Comparison of ENCODE assay signal across 13 cellular contexts in the genomic region with DNA sequence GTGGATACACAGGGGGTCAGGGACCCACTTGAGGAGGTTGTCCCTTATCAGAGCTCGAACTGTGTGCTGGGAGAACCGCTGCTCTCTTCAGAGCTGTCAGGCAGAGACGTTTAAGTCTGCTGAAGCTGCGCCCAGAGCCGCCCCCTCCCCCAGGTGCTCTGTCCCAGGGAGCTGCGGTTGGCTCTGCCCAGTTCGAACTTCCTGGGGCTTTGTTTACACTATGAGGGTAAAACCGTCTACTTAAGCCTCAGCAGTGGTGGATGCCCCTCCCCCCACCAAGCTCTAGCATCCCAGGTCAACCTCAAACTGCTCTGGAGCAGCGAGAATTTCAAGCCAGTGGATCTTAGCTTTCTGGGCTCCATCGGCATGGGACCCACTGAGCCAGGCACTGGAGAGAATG.
"Had no signal": no experiment of that assay in that cellular context is flagged by ENCODE, and none has a peak within 500 bp of the region (broad histone marks: within the 10 kb centered on the region; RNA-seq: fewer than 3 reads in every experiment).

No MANE protein-coding gene starts in this region.

- DNase-seq: activated B cell treated with CpG ODN at 0.5 μM for 24 hours; activated CD4-positive, alpha-beta T cell treated with anti-CD3 and anti-CD28 coated beads, Interleukin-2, amount 10 ng/mL, durations not matched to agents 24 days and 14 days; activated naive CD4-positive, alpha-beta T cell treated with anti-CD3 and anti-CD28 coated beads for 36 hours; activated T-cell treated with anti-CD3 and anti-CD28 coated beads for 4 hours; glutamatergic neuron; retina; stimulated activated CD4-positive, alpha-beta T cell treated with anti-CD3 and anti-CD28 coated beads, Interleukin-4, amount 100 ng/mL, for 4 hours; stimulated activated naive CD8-positive, alpha-beta T cell treated with anti-CD3 and anti-CD28 coated beads, Interleukin-15, amount 100 ng/mL, for 72 hours; testis had no signal

- H3K27me3 ChIP-seq: cardiac muscle cell, testis had no signal

- H3K4me1 ChIP-seq: testis had no signal

- H3K27ac ChIP-seq: cardiac muscle cell, testis had no signal

- H3K27me3 Mint-ChIP-seq: activated B cell treated with CpG ODN at 0.5 μM for 24 hours; activated CD4-positive, alpha-beta T cell treated with anti-CD3 and anti-CD28 coated beads, Interleukin-2, amount 10 ng/mL, durations not matched to agents 24 days and 14 days; activated T-helper 17 cell treated with anti-CD3 and anti-CD28 coated beads, Interleukin-2, amount 50 U/mL, for 72 hours; stimulated activated naive CD8-positive, alpha-beta T cell treated with anti-CD3 and anti-CD28 coated beads, Interleukin-15, amount 100 ng/mL, for 72 hours had no signal

- H3K9me3 ChIP-seq: testis had no signal

- H3K27ac Mint-ChIP-seq: activated B cell treated with CpG ODN at 0.5 μM for 24 hours; activated CD4-positive, alpha-beta T cell treated with anti-CD3 and anti-CD28 coated beads, Interleukin-2, amount 10 ng/mL, durations not matched to agents 24 days and 14 days; activated naive CD4-positive, alpha-beta T cell treated with anti-CD3 and anti-CD28 coated beads for 36 hours; activated T-helper 17 cell treated with anti-CD3 and anti-CD28 coated beads, Interleukin-2, amount 50 U/mL, for 72 hours; mesothelial cell of epicardium; stimulated activated naive CD8-positive, alpha-beta T cell treated with anti-CD3 and anti-CD28 coated beads, Interleukin-15, amount 100 ng/mL, for 72 hours had no signal

- H3K4me3 Mint-ChIP-seq: activated B cell treated with CpG ODN at 0.5 μM for 24 hours; activated CD4-positive, alpha-beta T cell treated with anti-CD3 and anti-CD28 coated beads, Interleukin-2, amount 10 ng/mL, durations not matched to agents 24 days and 14 days; activated naive CD4-positive, alpha-beta T cell treated with anti-CD3 and anti-CD28 coated beads for 36 hours; activated T-helper 17 cell treated with anti-CD3 and anti-CD28 coated beads, Interleukin-2, amount 50 U/mL, for 72 hours; mesothelial cell of epicardium; stimulated activated naive CD8-positive, alpha-beta T cell treated with anti-CD3 and anti-CD28 coated beads, Interleukin-15, amount 100 ng/mL, for 72 hours had no signal

- H3K4me3 ChIP-seq: cardiac muscle cell, testis had no signal

- H3K36me3 ChIP-seq: cardiac muscle cell had no signal

- H3K9me3 Mint-ChIP-seq: activated CD4-positive, alpha-beta T cell treated with anti-CD3 and anti-CD28 coated beads, Interleukin-2, amount 10 ng/mL, durations not matched to agents 24 days and 14 days; activated naive CD4-positive, alpha-beta T cell treated with anti-CD3 and anti-CD28 coated beads for 36 hours; activated T-helper 17 cell treated with anti-CD3 and anti-CD28 coated beads, Interleukin-2, amount 50 U/mL, for 72 hours had no signal

- ATAC-seq: activated T-helper 17 cell treated with anti-CD3 and anti-CD28 coated beads, Interleukin-2, amount 50 U/mL, for 72 hours; esophagus mucosa; stimulated activated naive CD8-positive, alpha-beta T cell treated with anti-CD3 and anti-CD28 coated beads, Interleukin-15, amount 100 ng/mL, for 72 hours had no signal

- H3K4me1 Mint-ChIP-seq: activated T-helper 17 cell treated with anti-CD3 and anti-CD28 coated beads, Interleukin-2, amount 50 U/mL, for 72 hours; mesothelial cell of epicardium; stimulated activated naive CD8-positive, alpha-beta T cell treated with anti-CD3 and anti-CD28 coated beads, Interleukin-15, amount 100 ng/mL, for 72 hours had no signal
